Comparison of ENCODE assay signal across 30 cellular contexts in genomic region chr6:115972679-115973078, GRCh38.
DNase-seq lines count a peak whose midpoint lies in the region; ATAC-seq and TF ChIP-seq lines count a peak whose summit lies in the region.
"Had no signal": no experiment of that assay in that cellular context is flagged by ENCODE, and none has a peak within 500 bp of the region (broad histone marks: within the 10 kb centered on the region; RNA-seq: fewer than 3 reads in every experiment).

No MANE protein-coding gene starts in this region.

- H4K91ac ChIP-seq in H9 (ENCODE audit: insufficient read length, low read depth, low read length), result no peak overlapping the region

- H3K4me3 Mint-ChIP-seq in H9, result no peak overlapping the region
- H3K4me3 Mint-ChIP-seq: activated T-helper 17 cell treated with anti-CD3 and anti-CD28 coated beads, Interleukin-2, amount 50 U/mL, for 72 hours; CD4-positive, alpha-beta T cell; effector memory CD8-positive, alpha-beta T cell; natural killer cell treated with Interleukin-12 subunit alpha and Interleukin-12 subunit beta and Interleukin-15 and Interleukin-18, amount 100 ng/mL, for 72 hours had no signal

- no peak overlapping the region for H3K27ac Mint-ChIP-seq in H9
- H3K27ac Mint-ChIP-seq: activated T-helper 17 cell treated with anti-CD3 and anti-CD28 coated beads, Interleukin-2, amount 50 U/mL, for 72 hours; CD4-positive, alpha-beta T cell; effector memory CD8-positive, alpha-beta T cell; natural killer cell treated with Interleukin-12 subunit alpha and Interleukin-12 subunit beta and Interleukin-15 and Interleukin-18, amount 100 ng/mL, for 72 hours had no signal

- H2BK5ac ChIP-seq in H9 (ENCODE audit: insufficient read length, low read length), result no peak overlapping the region

- H3K4me3 ChIP-seq in A673 (ENCODE audit: low read depth, low read length, poor library complexity, severe bottlenecking) (no peak overlapping the region), PC-3 (ENCODE audit: low read length) (no peak overlapping the region), epithelial cell of proximal tubule (ENCODE audit: low read depth, low read length) (no peak overlapping the region)
- H3K4me3 ChIP-seq: lower lobe of right lung, mucosa of descending colon, stomach, tibial artery had no signal

- H3K79me1 ChIP-seq in H9 (ENCODE audit: insufficient read depth, low read depth, low read length, poor library complexity, severe bottlenecking), result no peaks in the 10 kb centered on the region

- H3K27me3 ChIP-seq in A673 (replicated peaks; ENCODE audit: insufficient read depth, low read depth, low read length, poor library complexity), result no peaks in the 10 kb centered on the region
- no peaks in the 10 kb centered on the region for H3K27me3 ChIP-seq in PC-3 (ENCODE audit: low read length)
- no peaks in the 10 kb centered on the region for H3K27me3 ChIP-seq in H9 (ENCODE audit: insufficient read depth, low read length)
- H3K27me3 ChIP-seq: foreskin keratinocyte, stomach, tibial artery had no signal

- no peak overlapping the region for H2AK5ac ChIP-seq in H9 (ENCODE audit: insufficient read length, low read length)

- H3K4me1 ChIP-seq in A673 (ENCODE audit: insufficient read depth, low read length, poor library complexity, severe bottlenecking) (peaks cover 22% of the 10 kb centered on the region), PC-3 (ENCODE audit: insufficient read depth, low read length) (no peaks in the 10 kb centered on the region), H9 (ENCODE audit: insufficient read depth, low read length) (no peaks in the 10 kb centered on the region)
- H3K4me1 ChIP-seq: foreskin keratinocyte had no signal

- H3K36me3 ChIP-seq in A673 (ENCODE audit: insufficient read depth, low read length, poor library complexity, severe bottlenecking) (no peaks in the 10 kb centered on the region), PC-3 (ENCODE audit: low read depth, low read length) (no peaks in the 10 kb centered on the region)
- H3K36me3 ChIP-seq: lower lobe of right lung, stomach had no signal

- no peaks in the 10 kb centered on the region for H3K79me2 ChIP-seq in PC-3 (ENCODE audit: low read length)
- no peaks in the 10 kb centered on the region for H3K79me2 ChIP-seq in H9 (ENCODE audit: insufficient read depth, low read length)

- no peak overlapping the region for H3K4me2 ChIP-seq in PC-3 (ENCODE audit: low read length)
- H3K4me2 ChIP-seq in H9 (ENCODE audit: insufficient read depth, insufficient read length, low read length), result no peak overlapping the region

- H3K9ac ChIP-seq in PC-3 (ENCODE audit: low read length) (no peak overlapping the region), H9 (ENCODE audit: extremely low read depth, insufficient read length, low read length) (no peak overlapping the region)

- no peaks in the 10 kb centered on the region for H3K9me2 ChIP-seq in PC-3 (replicated peaks; ENCODE audit: low read length)

- no peaks in the 10 kb centered on the region for H4K20me1 ChIP-seq in PC-3 (ENCODE audit: low read length)
- no peaks in the 10 kb centered on the region for H4K20me1 ChIP-seq in H9 (ENCODE audit: control insufficient read depth, insufficient read depth, insufficient read length)

- BruUV-seq in A673 (replicated peaks; lab: Mats Ljungman, UMichigan) (no TSS peak), PC-3 (replicated peaks; lab: Mats Ljungman, UMichigan) (no TSS peak)

- intact Hi-C loops in A673 (cut with micrococcal nuclease; ENCODE audit: unreplicated experiment) (no loop called here), PC-3 (cut with micrococcal nuclease) (no loop called here)

- DNase-seq in A673 (ENCODE audit: low spot score) (peak; percentile 9), PC-3 (no peak), epithelial cell of proximal tubule (ENCODE audit: low read depth) (no peak), SKM-1 treated with dmso at 0.1 percent for 144 hours (lab: John Stamatoyannopoulos, UW; ENCODE audit: unreplicated experiment) (no peak), H9 (no peak)
- no peak for DNase-seq in activated CD4-positive, CD25-positive, alpha-beta regulatory T cell treated with anti-CD3 and anti-CD28 coated beads, Interleukin-2, amount 50 U/mL, for 72 hours
- DNase-seq: 8988T; activated CD4-positive, alpha-beta T cell treated with anti-CD3 and anti-CD28 coated beads, Interleukin-2, amount 50 U/mL, for 48 hours; activated CD4-positive, CD25-positive, alpha-beta regulatory T cell; activated CD8-positive, alpha-beta memory T cell treated with anti-CD3 and anti-CD28 coated beads, Interleukin-2, amount 50 U/mL, for 4 hours; activated naive CD4-positive, alpha-beta T cell treated with anti-CD3 and anti-CD28 coated beads, Interleukin-2, amount 50 U/mL, for 16 hours; CD4-positive, alpha-beta T cell; effector memory CD8-positive, alpha-beta T cell; foreskin keratinocyte; Kasumi-1; lower lobe of right lung; mucosa of descending colon; NCI-H1105 treated with DMSO at 0.1 percent for 48 hours; NCI-H1930; NCI-H2227 treated with DMSO at 0.1 percent for 48 hours; retina; SHP77 treated with DMSO at 0.1 percent for 48 hours; small intestine; stomach; tibial artery had no signal

- no peak overlapping the region for H3K14ac ChIP-seq in H9 (ENCODE audit: insufficient read depth, low read length)

- TF ChIP-seq CTCF in A673 (conservative IDR thresholded peaks at IDR 0.05; ENCODE audit: low read depth, low read length), result peak; percentile 22; the same call in 1 of the 2 replicates
- peak; percentile 25; the same call in 1 of the 2 replicates for TF ChIP-seq CTCF in PC-3 (conservative IDR thresholded peaks at IDR 0.05; ENCODE audit: low read depth, low read length)
- peak; percentile 28 for TF ChIP-seq CTCF in epithelial cell of proximal tubule (conservative IDR thresholded peaks at IDR 0.05; ENCODE audit: low read depth, low read length)
- TF ChIP-seq CTCF in H9 (conservative IDR thresholded peaks at IDR 0.05), result no peak

- ATAC-seq in HG03442 (IDR thresholded peaks at IDR 0.05; ENCODE audit: unreplicated experiment), result peak; percentile 50
- no peak for ATAC-seq in PC-3
- ATAC-seq in GM21447 (IDR thresholded peaks at IDR 0.05; ENCODE audit: unreplicated experiment), result no peak
- ATAC-seq: activated T-helper 17 cell treated with anti-CD3 and anti-CD28 coated beads, Interleukin-2, amount 50 U/mL, for 72 hours; effector memory CD8-positive, alpha-beta T cell; esophagus mucosa; foreskin keratinocyte; lower lobe of right lung; mucosa of descending colon; natural killer cell treated with Interleukin-12 subunit alpha and Interleukin-12 subunit beta and Interleukin-15 and Interleukin-18, amount 100 ng/mL, for 72 hours had no signal

- H3T11ph ChIP-seq in H9 (ENCODE audit: low read length), result no peak overlapping the region

- no peak overlapping the region for H4K8ac ChIP-seq in H9 (replicated peaks; ENCODE audit: insufficient read length, low read depth, low read length)

- no peak overlapping the region for H3K4ac ChIP-seq in H9 (ENCODE audit: low read depth, low read length)

- H2BK15ac ChIP-seq in H9 (ENCODE audit: low read depth, low read length), result no peak overlapping the region

- CTCF ChIA-PET in A673 (lab: Charles Lee) (no interaction called here), PC-3 (lab: Charles Lee) (no interaction called here)

- WGBS in H9 (ENCODE audit: extremely low coverage, insufficient read length, low lambda C conversion rate), result no CpG with 5 or more reads among the region's 2 CpGs

- H3K36me3 Mint-ChIP-seq in H9 (ENCODE audit: insufficient read depth in 1 of 3, low read depth in 3 of 3), result no peaks in the 10 kb centered on the region
- H3K36me3 Mint-ChIP-seq: natural killer cell treated with Interleukin-12 subunit alpha and Interleukin-12 subunit beta and Interleukin-15 and Interleukin-18, amount 100 ng/mL, for 72 hours had no signal

- no peak overlapping the region for H3K56ac ChIP-seq in H9 (ENCODE audit: insufficient read length, low read depth, low read length)

- H3K4me1 Mint-ChIP-seq in H9, result peaks cover 7 to 12% of the 10 kb centered on the region in 2 experiments
- H3K4me1 Mint-ChIP-seq: activated T-helper 17 cell treated with anti-CD3 and anti-CD28 coated beads, Interleukin-2, amount 50 U/mL, for 72 hours had no signal

- POLR2A ChIA-PET in A673 (lab: Charles Lee; ENCODE audit: low non-redundant PET) (no interaction called here), PC-3 (lab: Charles Lee; ENCODE audit: unreplicated experiment) (no interaction called here)

- no peak overlapping the region for H4K5ac ChIP-seq in H9 (ENCODE audit: insufficient read length, low read depth, low read length)

- H3K27me3 Mint-ChIP-seq in H9 (ENCODE audit: low read depth), result no peaks in the 10 kb centered on the region
- H3K27me3 Mint-ChIP-seq: activated T-helper 17 cell treated with anti-CD3 and anti-CD28 coated beads, Interleukin-2, amount 50 U/mL, for 72 hours; natural killer cell treated with Interleukin-12 subunit alpha and Interleukin-12 subunit beta and Interleukin-15 and Interleukin-18, amount 100 ng/mL, for 72 hours had no signal

- no peaks in the 10 kb centered on the region for H3K9me3 ChIP-seq in A673 (ENCODE audit: low read depth, low read length, poor library complexity, severe bottlenecking)
- H3K9me3 ChIP-seq in PC-3 (ENCODE audit: low read length), result no peaks in the 10 kb centered on the region
- no peaks in the 10 kb centered on the region for H3K9me3 ChIP-seq in H9 (ENCODE audit: control insufficient read depth, low read depth, low read length)
- H3K9me3 ChIP-seq: lower lobe of right lung, mucosa of descending colon, stomach, tibial artery had no signal

- H3K9me3 Mint-ChIP-seq in H9, result no peaks in the 10 kb centered on the region
- H3K9me3 Mint-ChIP-seq: activated T-helper 17 cell treated with anti-CD3 and anti-CD28 coated beads, Interleukin-2, amount 50 U/mL, for 72 hours; CD4-positive, alpha-beta T cell; effector memory CD8-positive, alpha-beta T cell; natural killer cell treated with Interleukin-12 subunit alpha and Interleukin-12 subunit beta and Interleukin-15 and Interleukin-18, amount 100 ng/mL, for 72 hours had no signal

- no peak overlapping the region for H3K27ac ChIP-seq in A673 (ENCODE audit: low read depth, low read length, poor library complexity, severe bottlenecking)
- no peak overlapping the region for H3K27ac ChIP-seq in PC-3 (ENCODE audit: low read length)
- no peak overlapping the region for H3K27ac ChIP-seq in H9 (ENCODE audit: insufficient read length, low read depth, low read length)
- H3K27ac ChIP-seq: foreskin keratinocyte, lower lobe of right lung, stomach had no signal

- H2BK12ac ChIP-seq in H9 (ENCODE audit: insufficient read length, low read depth, low read length), result no peak overlapping the region

- H2BK120ac ChIP-seq in H9 (ENCODE audit: low read depth, low read length, poor library complexity, severe bottlenecking), result no peak overlapping the region

- H3K23ac ChIP-seq in H9 (ENCODE audit: insufficient read length, low read depth, low read length), result no peak overlapping the region

- H2BK20ac ChIP-seq in H9 (ENCODE audit: low read depth, low read length, poor library complexity, severe bottlenecking), result no peak overlapping the region

- no peak overlapping the region for H3K18ac ChIP-seq in H9 (ENCODE audit: insufficient read length, low read depth, low read length)

- H2AFZ ChIP-seq in PC-3 (ENCODE audit: low read length) (no peak overlapping the region), H9 (ENCODE audit: low read length) (no peak overlapping the region)

- H3F3A ChIP-seq in PC-3 (ENCODE audit: low read length, unreplicated experiment), result no peaks in the 10 kb centered on the region

- H3K23me2 ChIP-seq in H9 (ENCODE audit: insufficient read length, low read depth, low read length, poor library complexity, severe bottlenecking), result no peaks in the 10 kb centered on the region
